9 cellular contexts compared by ENCODE assay signal in genomic region chr15:75620043-75620775, GRCh38. TPM values are rescaled to one million over a fixed set of nuclear protein-coding genes. Genes with fewer than 3 reads are reported as not detected.
DNase-seq lines count a peak whose midpoint lies in the region; ATAC-seq and TF ChIP-seq lines count a peak whose summit lies in the region.
"Had no signal": no experiment of that assay in that cellular context is flagged by ENCODE, and none has a peak within 500 bp of the region (broad histone marks: within the 10 kb centered on the region; RNA-seq: fewer than 3 reads in every experiment).

No MANE protein-coding gene starts in this region.

- no peak for TF ChIP-seq CTCF in NB4 (IDR thresholded peaks at IDR 0.05; ENCODE audit: low read depth, low read length)
- TF ChIP-seq CTCF in nephron progenitor cell (IDR thresholded peaks at IDR 0.05), result no peak
- no peak for TF ChIP-seq CTCF in neural progenitor cell (IDR thresholded peaks at IDR 0.05)

- no peaks in the 10 kb centered on the region for H3K9me3 ChIP-seq in BLaER1 treated with 17β-estradiol and CSF1 and Interleukin-3, amounts not matched to agents 10 nM and 100 nM (replicated peaks in 1 of 11)
- H3K9me3 ChIP-seq in neural progenitor cell (ENCODE audit: low read depth), result no peaks in the 10 kb centered on the region

- no peak for TF ChIP-seq POLR2A in NB4 (IDR thresholded peaks at IDR 0.05; ENCODE audit: extremely low read depth, insufficient read length)

- H3K4me2 ChIP-seq in BLaER1 treated with 17β-estradiol and CSF1 and Interleukin-3, amounts not matched to agents 10 nM and 100 nM, result peak overlapping the region; percentile 25 to 89 (median 75)
- H3K4me2 ChIP-seq in neural progenitor cell, result no peak overlapping the region

- H3K36me3 Mint-ChIP-seq in effector memory CD8-positive, alpha-beta T cell (ENCODE audit: insufficient read depth), result peaks cover 51% of the 10 kb centered on the region
- peaks cover 39% of the 10 kb centered on the region for H3K36me3 Mint-ChIP-seq in nephron progenitor cell (ENCODE audit: low read depth)
- H3K36me3 Mint-ChIP-seq in neural progenitor cell, result peaks cover 19% of the 10 kb centered on the region

- ATAC-seq in effector memory CD8-positive, alpha-beta T cell (replicated peaks), result no peak
- no peak for ATAC-seq in HG03045 (IDR thresholded peaks at IDR 0.05; ENCODE audit: unreplicated experiment)

- H3K27ac ChIP-seq in BLaER1 treated with 17β-estradiol and CSF1 and Interleukin-3, amounts not matched to agents 10 nM and 100 nM, result peak overlapping the region; percentile 50 to 79 (median 67); a peak in 21 of 22 replicates
- no peak overlapping the region for H3K27ac ChIP-seq in neural progenitor cell

- peak overlapping the region in 10 of 11 experiments; percentile 17 to 68 (median 61); a peak in 19 of 22 replicates for H3K9ac ChIP-seq in BLaER1 treated with 17β-estradiol and CSF1 and Interleukin-3, amounts not matched to agents 10 nM and 100 nM
- H3K9ac ChIP-seq in neural progenitor cell, result no peak overlapping the region

- no peaks in the 10 kb centered on the region for H3K79me2 ChIP-seq in neural progenitor cell (ENCODE audit: low read depth)

- peak overlapping the region in 1 of 2 donors; percentile 32 for H3K4me3 Mint-ChIP-seq in effector memory CD8-positive, alpha-beta T cell
- H3K4me3 Mint-ChIP-seq in nephron progenitor cell, result no peak overlapping the region
- no peak overlapping the region for H3K4me3 Mint-ChIP-seq in neural progenitor cell

- peaks cover 23 to 57% (median 49%) of the 10 kb centered on the region in 10 experiments for H3K4me1 ChIP-seq in BLaER1 treated with 17β-estradiol and CSF1 and Interleukin-3, amounts not matched to agents 10 nM and 100 nM
- no peaks in the 10 kb centered on the region for H3K4me1 ChIP-seq in neural progenitor cell

- H3K27me3 Mint-ChIP-seq in effector memory CD8-positive, alpha-beta T cell, result no peaks in the 10 kb centered on the region
- no peaks in the 10 kb centered on the region for H3K27me3 Mint-ChIP-seq in nephron progenitor cell (ENCODE audit: low read depth, poor library complexity)
- peaks cover 5% of the 10 kb centered on the region for H3K27me3 Mint-ChIP-seq in neural progenitor cell (ENCODE audit: insufficient read depth, low read depth)

- H3K36me3 ChIP-seq in BLaER1 treated with 17β-estradiol and CSF1 and Interleukin-3, amounts not matched to agents 10 nM and 100 nM, result peaks cover 48 to 65% (median 52%) of the 10 kb centered on the region in 11 experiments
- H3K36me3 ChIP-seq in neural progenitor cell, result no peaks in the 10 kb centered on the region

- H3K4me3 ChIP-seq in BLaER1 treated with 17β-estradiol and CSF1 and Interleukin-3, amounts not matched to agents 10 nM and 100 nM, result peak overlapping the region in 6 of 10 experiments; percentile 19 to 57 (median 30); a peak in 9 of 20 replicates
- H3K4me3 ChIP-seq in NB4 (ENCODE audit: low read depth, low read length) (no peak overlapping the region), neural progenitor cell (no peak overlapping the region)

- H3F3A ChIP-seq in neural progenitor cell (ENCODE audit: low read depth), result peaks cover 8% of the 10 kb centered on the region

- H3K27ac Mint-ChIP-seq in effector memory CD8-positive, alpha-beta T cell, result peak overlapping the region; percentile 75 to 91
- H3K27ac Mint-ChIP-seq in nephron progenitor cell (peak overlapping the region; percentile 75), neural progenitor cell (no peak overlapping the region)

- H2AFZ ChIP-seq in neural progenitor cell (replicated peaks), result no peak overlapping the region

- no peaks in the 10 kb centered on the region for H3K9me3 Mint-ChIP-seq in effector memory CD8-positive, alpha-beta T cell
- H3K9me3 Mint-ChIP-seq in nephron progenitor cell (no peaks in the 10 kb centered on the region), neural progenitor cell (no peaks in the 10 kb centered on the region)

- peaks cover 0 to 20% (median 0%) of the 10 kb centered on the region in 11 experiments; a peak in 5 of 22 replicates for H4K20me1 ChIP-seq in BLaER1 treated with 17β-estradiol and CSF1 and Interleukin-3, amounts not matched to agents 10 nM and 100 nM
- H4K20me1 ChIP-seq in neural progenitor cell (ENCODE audit: low read depth), result no peaks in the 10 kb centered on the region

- DNase-seq in NB4 (ENCODE audit: low read depth), result peak; percentile 62
- no peak for DNase-seq in effector memory CD8-positive, alpha-beta T cell
- DNase-seq in nephron progenitor cell, result no peak
- DNase-seq in superior temporal gyrus (ENCODE audit: extremely low spot score), result no peak
- DNase-seq in hippocampal formation (lab: John Stamatoyannopoulos, UW), result no peak
- DNase-seq in neural progenitor cell (ENCODE audit: low spot score), result no peak
- DNase-seq: amniotic stem cell had no signal

- no peaks in the 10 kb centered on the region for H3K27me3 ChIP-seq in BLaER1 treated with 17β-estradiol and CSF1 and Interleukin-3, amounts not matched to agents 10 nM and 100 nM
- H3K27me3 ChIP-seq in neural progenitor cell, result no peaks in the 10 kb centered on the region

- peaks cover 16 to 18% of the 10 kb centered on the region in 2 donors for H3K4me1 Mint-ChIP-seq in effector memory CD8-positive, alpha-beta T cell (ENCODE audit: low read depth in 2 of 2)
- H3K4me1 Mint-ChIP-seq in nephron progenitor cell (peaks cover 14% of the 10 kb centered on the region), neural progenitor cell (no peaks in the 10 kb centered on the region)

RNA-seq across cellular contexts. Expression of gene SNUPN, which starts 5.3 kb away (rescaled TPM):
- 18.4 and 20.7 TPM in 2 replicates for total RNA-seq in neural progenitor cell (ENCODE audit: low replicate concordance)

RNA-seq across cellular contexts. Expression of gene IMP3, which starts 19.8 kb away (rescaled TPM):
- total RNA-seq in neural progenitor cell (ENCODE audit: low replicate concordance), result 62.1 and 96.1 TPM in 2 replicates

RNA-seq across cellular contexts. Expression of gene SNX33, which starts 27.5 kb away (rescaled TPM):
- total RNA-seq in neural progenitor cell (ENCODE audit: low replicate concordance), result 10.1 and 20.7 TPM in 2 replicates

RNA-seq across cellular contexts. Expression of gene PTPN9, which starts 41.1 kb away (rescaled TPM):
- total RNA-seq in neural progenitor cell (ENCODE audit: low replicate concordance), result 8.6 and 11.4 TPM in 2 replicates

Comparison
In these comparisons a context has a peak if more than half of its experiments do, and no peak if none do; other contexts are left out.
1. H3K4me3 ChIP-seq: peak in BLaER1 treated with 17β-estradiol and CSF1 and Interleukin-3, amounts not matched to agents 10 nM and 100 nM (6 of 10); none in NB4 (single experiment) and neural progenitor cell (single experiment).